Comparison of ENCODE assay signal across 40 cellular contexts in the genomic region with DNA sequence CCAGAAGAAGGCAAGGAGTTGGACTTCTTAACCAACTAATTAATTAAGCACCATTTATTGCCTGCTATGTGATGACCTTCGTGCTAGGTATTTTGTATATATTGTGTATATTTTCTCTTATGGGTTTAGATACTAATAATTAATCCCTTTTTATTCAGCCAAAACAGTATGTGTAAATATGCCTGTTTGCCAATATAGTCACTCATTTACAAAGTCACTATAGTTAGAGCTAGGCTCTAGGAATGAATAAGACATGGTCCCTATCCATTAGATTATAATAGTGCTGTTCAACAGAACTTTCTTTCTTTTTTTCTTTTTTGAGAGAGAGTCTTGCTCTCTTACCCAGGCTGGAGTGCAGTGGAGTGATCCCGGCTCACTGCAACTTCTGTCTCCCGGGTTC. TPM values are rescaled to one million over a fixed set of nuclear protein-coding genes. Genes with fewer than 3 reads are reported as not detected.
"Had no signal": no experiment of that assay in that cellular context is flagged by ENCODE, and none has a peak within 500 bp of the region (broad histone marks: within the 10 kb centered on the region; RNA-seq: fewer than 3 reads in every experiment).

No MANE protein-coding gene starts in this region.

- H3K9me3 ChIP-seq: adrenal gland, ascending aorta, body of pancreas, breast epithelium had no signal

- FAIRE-seq: astrocyte, bronchial epithelial cell had no signal

- H3K27me3 Mint-ChIP-seq: activated naive CD4-positive, alpha-beta T cell treated with anti-CD3 and anti-CD28 coated beads, Interleukin-2, amount 10 ng/mL, durations not matched to agents 7 days and 5 days; activated naive CD8-positive, alpha-beta T cell treated with anti-CD3 and anti-CD28 coated beads, Interleukin-2, amount 10 ng/mL, durations not matched to agents 7 days and 5 days; activated naive CD8-positive, alpha-beta T cell treated with anti-CD3 and anti-CD28 coated beads, Interleukin-2, amount 50 U/mL, for 24 hours; brain had no signal

- H3K27ac ChIP-seq: adrenal gland, body of pancreas, brain microvascular endothelial cell, breast epithelium, cardiac muscle cell had no signal

- H3K36me3 ChIP-seq: adrenal gland, ascending aorta, brain microvascular endothelial cell, breast epithelium, cardiac muscle cell had no signal

- H3K36me3 Mint-ChIP-seq: activated naive CD4-positive, alpha-beta T cell treated with anti-CD3 and anti-CD28 coated beads, Interleukin-2, amount 10 ng/mL, durations not matched to agents 7 days and 5 days; activated naive CD4-positive, alpha-beta T cell treated with anti-CD3 and anti-CD28 coated beads, Interleukin-2, amount 50 U/mL, for 24 hours; activated naive CD4-positive, alpha-beta T cell treated with anti-CD3 and anti-CD28 coated beads, Interleukin-2, amount 50 U/mL, for 72 hours; activated naive CD8-positive, alpha-beta T cell; activated naive CD8-positive, alpha-beta T cell treated with anti-CD3 and anti-CD28 coated beads for 36 hours; activated naive CD8-positive, alpha-beta T cell treated with anti-CD3 and anti-CD28 coated beads, Interleukin-2, amount 10 ng/mL, durations not matched to agents 7 days and 5 days had no signal

- H3K27me3 ChIP-seq: adrenal gland, ascending aorta, body of pancreas, brain microvascular endothelial cell, breast epithelium, cardiac muscle cell had no signal

- ATAC-seq: activated naive CD4-positive, alpha-beta T cell treated with anti-CD3 and anti-CD28 coated beads, Interleukin-2, amount 50 U/mL, for 72 hours; activated naive CD8-positive, alpha-beta T cell treated with anti-CD3 and anti-CD28 coated beads, Interleukin-2, amount 50 U/mL, for 24 hours; activated T-cell treated with anti-CD3 and anti-CD28 coated beads, Interleukin-2, amount 50 U/mL, for 4 hours; activated T-cell treated with anti-CD3 and anti-CD28 coated beads, Interleukin-2, amount 50 U/mL, for 72 hours; activated T-helper 17 cell treated with anti-CD3 and anti-CD28 coated beads, Interleukin-2, amount 50 U/mL, for 72 hours; body of pancreas had no signal

- H3K4me1 Mint-ChIP-seq: activated naive CD4-positive, alpha-beta T cell treated with anti-CD3 and anti-CD28 coated beads, Interleukin-2, amount 10 ng/mL, durations not matched to agents 7 days and 5 days; activated naive CD4-positive, alpha-beta T cell treated with anti-CD3 and anti-CD28 coated beads, Interleukin-2, amount 50 U/mL, for 24 hours; activated naive CD8-positive, alpha-beta T cell treated with anti-CD3 and anti-CD28 coated beads for 36 hours; activated naive CD8-positive, alpha-beta T cell treated with anti-CD3 and anti-CD28 coated beads, Interleukin-2, amount 10 ng/mL, durations not matched to agents 7 days and 5 days; activated naive CD8-positive, alpha-beta T cell treated with anti-CD3 and anti-CD28 coated beads, Interleukin-2, amount 50 U/mL, for 24 hours; activated T-helper 17 cell treated with anti-CD3 and anti-CD28 coated beads, Interleukin-2, amount 50 U/mL, for 72 hours; central memory CD8-positive, alpha-beta T cell had no signal

- H3K4me3 ChIP-seq: adrenal gland, ascending aorta, body of pancreas, breast epithelium, cardiac muscle cell had no signal

- H3K4me1 ChIP-seq: adrenal gland, body of pancreas, breast epithelium had no signal

- DNase-seq: activated effector memory CD4-positive, alpha-beta T cell treated with anti-CD3 and anti-CD28 coated beads, Interleukin-2, amount 50 U/mL, for 16 hours; activated effector memory CD4-positive, alpha-beta T cell treated with Interleukin-2 at 50 U/mL for 16 hours; activated gamma-delta T cell; activated gamma-delta T cell treated with Interleukin-2 at 50 U/mL for 16 hours; activated naive CD4-positive, alpha-beta T cell; activated naive CD4-positive, alpha-beta T cell treated with anti-CD3 and anti-CD28 coated beads for 36 hours; activated naive CD4-positive, alpha-beta T cell treated with anti-CD3 and anti-CD28 coated beads, Interleukin-2, amount 10 ng/mL, durations not matched to agents 7 days and 5 days; activated naive CD4-positive, alpha-beta T cell treated with anti-CD3 and anti-CD28 coated beads, Interleukin-2, amount 50 U/mL, for 16 hours; activated naive CD4-positive, alpha-beta T cell treated with Interleukin-2 at 50 U/mL for 16 hours; activated naive CD8-positive, alpha-beta T cell treated with anti-CD3 and anti-CD28 coated beads for 36 hours; activated naive CD8-positive, alpha-beta T cell treated with anti-CD3 and anti-CD28 coated beads, Interleukin-2, amount 10 ng/mL, durations not matched to agents 7 days and 5 days; activated naive CD8-positive, alpha-beta T cell treated with anti-CD3 and anti-CD28 coated beads, Interleukin-2, amount 50 U/mL, for 24 hours; activated T-cell treated with anti-CD3 and anti-CD28 coated beads, Interleukin-2, amount 50 U/mL, for 1 hour; activated T-cell treated with anti-CD3 and anti-CD28 coated beads, Interleukin-2, amount 50 U/mL, for 24 hours; activated T-cell treated with anti-CD3 and anti-CD28 coated beads, Interleukin-2, amount 50 U/mL, for 4 hours; activated T-cell treated with anti-CD3 and anti-CD28 coated beads, Interleukin-2, amount 50 U/mL, for 48 hours; activated T-cell treated with anti-CD3 and anti-CD28 coated beads, Interleukin-2, amount 50 U/mL, for 72 hours; adrenal gland; amniotic stem cell; amygdala; anterior cingulate cortex; aorta; body of pancreas; brain microvascular endothelial cell; caudate nucleus; central memory CD4-positive, alpha-beta T cell; cerebellar nuclear complex had no signal

- H3K4me3 Mint-ChIP-seq: activated naive CD4-positive, alpha-beta T cell treated with anti-CD3 and anti-CD28 coated beads for 36 hours; activated naive CD4-positive, alpha-beta T cell treated with anti-CD3 and anti-CD28 coated beads, Interleukin-2, amount 10 ng/mL, durations not matched to agents 7 days and 5 days; activated naive CD4-positive, alpha-beta T cell treated with anti-CD3 and anti-CD28 coated beads, Interleukin-2, amount 50 U/mL, for 24 hours; activated naive CD8-positive, alpha-beta T cell; activated naive CD8-positive, alpha-beta T cell treated with anti-CD3 and anti-CD28 coated beads for 36 hours; activated naive CD8-positive, alpha-beta T cell treated with anti-CD3 and anti-CD28 coated beads, Interleukin-2, amount 10 ng/mL, durations not matched to agents 7 days and 5 days; activated naive CD8-positive, alpha-beta T cell treated with anti-CD3 and anti-CD28 coated beads, Interleukin-2, amount 50 U/mL, for 24 hours; activated T-cell treated with anti-CD3 and anti-CD28 coated beads, Interleukin-2, amount 50 U/mL, for 24 hours; activated T-cell treated with anti-CD3 and anti-CD28 coated beads, Interleukin-2, amount 50 U/mL, for 4 hours; activated T-cell treated with anti-CD3 and anti-CD28 coated beads, Interleukin-2, amount 50 U/mL, for 72 hours; activated T-helper 1 cell treated with anti-CD3 and anti-CD28 coated beads, Interleukin-12 subunit alpha, Interleukin-12 subunit beta, Interleukin-2, Interleukin-4 antibody, amounts not matched to agents 30 ng/mL and 10 ng/mL and 1 ng/mL, durations not matched to agents 14 hours and 24 hours and 36 hours; activated T-helper 17 cell treated with anti-CD3 and anti-CD28 coated beads, Interleukin-2, amount 50 U/mL, for 72 hours; brain; central memory CD8-positive, alpha-beta T cell had no signal

- H3K9me3 Mint-ChIP-seq: activated naive CD4-positive, alpha-beta T cell treated with anti-CD3 and anti-CD28 coated beads for 36 hours; activated naive CD4-positive, alpha-beta T cell treated with anti-CD3 and anti-CD28 coated beads, Interleukin-2, amount 10 ng/mL, durations not matched to agents 7 days and 5 days; activated naive CD4-positive, alpha-beta T cell treated with anti-CD3 and anti-CD28 coated beads, Interleukin-2, amount 50 U/mL, for 24 hours; activated naive CD4-positive, alpha-beta T cell treated with anti-CD3 and anti-CD28 coated beads, Interleukin-2, amount 50 U/mL, for 72 hours; activated naive CD8-positive, alpha-beta T cell treated with anti-CD3 and anti-CD28 coated beads for 36 hours; activated naive CD8-positive, alpha-beta T cell treated with anti-CD3 and anti-CD28 coated beads, Interleukin-2, amount 10 ng/mL, durations not matched to agents 7 days and 5 days; activated naive CD8-positive, alpha-beta T cell treated with anti-CD3 and anti-CD28 coated beads, Interleukin-2, amount 50 U/mL, for 24 hours; activated T-cell treated with anti-CD3 and anti-CD28 coated beads, Interleukin-2, amount 50 U/mL, for 24 hours; activated T-cell treated with anti-CD3 and anti-CD28 coated beads, Interleukin-2, amount 50 U/mL, for 4 hours; activated T-cell treated with anti-CD3 and anti-CD28 coated beads, Interleukin-2, amount 50 U/mL, for 72 hours; activated T-helper 1 cell treated with anti-CD3 and anti-CD28 coated beads, Interleukin-12 subunit alpha, Interleukin-12 subunit beta, Interleukin-2, Interleukin-4 antibody, amounts not matched to agents 30 ng/mL and 10 ng/mL and 1 ng/mL, durations not matched to agents 14 hours and 24 hours and 36 hours; activated T-helper 17 cell treated with anti-CD3 and anti-CD28 coated beads, Interleukin-2, amount 50 U/mL, for 72 hours; activated T-helper 2 cell treated with anti-CD3 and anti-CD28 coated beads, Interferon-gamma antibody, Interleukin-2, Interleukin-4, amounts not matched to agents 10 μg/mL and 5 μg/mL and 100 μg/mL, durations not matched to agents 14 hours and 24 hours and 36 hours; central memory CD8-positive, alpha-beta T cell had no signal

- H3K27ac Mint-ChIP-seq: activated naive CD4-positive, alpha-beta T cell treated with anti-CD3 and anti-CD28 coated beads for 36 hours; activated naive CD4-positive, alpha-beta T cell treated with anti-CD3 and anti-CD28 coated beads, Interleukin-2, amount 10 ng/mL, durations not matched to agents 7 days and 5 days; activated naive CD4-positive, alpha-beta T cell treated with anti-CD3 and anti-CD28 coated beads, Interleukin-2, amount 50 U/mL, for 24 hours; activated naive CD4-positive, alpha-beta T cell treated with anti-CD3 and anti-CD28 coated beads, Interleukin-2, amount 50 U/mL, for 72 hours; activated naive CD8-positive, alpha-beta T cell; activated naive CD8-positive, alpha-beta T cell treated with anti-CD3 and anti-CD28 coated beads for 36 hours; activated naive CD8-positive, alpha-beta T cell treated with anti-CD3 and anti-CD28 coated beads, Interleukin-2, amount 10 ng/mL, durations not matched to agents 7 days and 5 days; activated naive CD8-positive, alpha-beta T cell treated with anti-CD3 and anti-CD28 coated beads, Interleukin-2, amount 50 U/mL, for 24 hours; activated T-cell treated with anti-CD3 and anti-CD28 coated beads, Interleukin-2, amount 50 U/mL, for 24 hours; activated T-cell treated with anti-CD3 and anti-CD28 coated beads, Interleukin-2, amount 50 U/mL, for 72 hours; activated T-helper 1 cell treated with anti-CD3 and anti-CD28 coated beads, Interleukin-12 subunit alpha, Interleukin-12 subunit beta, Interleukin-2, Interleukin-4 antibody, amounts not matched to agents 30 ng/mL and 10 ng/mL and 1 ng/mL, durations not matched to agents 14 hours and 24 hours and 36 hours; activated T-helper 17 cell treated with anti-CD3 and anti-CD28 coated beads, Interleukin-2, amount 50 U/mL, for 72 hours; activated T-helper 2 cell treated with anti-CD3 and anti-CD28 coated beads, Interferon-gamma antibody, Interleukin-2, Interleukin-4, amounts not matched to agents 10 μg/mL and 5 μg/mL and 100 μg/mL, durations not matched to agents 14 hours and 24 hours and 36 hours; brain had no signal

RNA-seq across cellular contexts. Expression of a gene that starts 51.4 kb away (rescaled TPM):
- total RNA-seq: activated naive CD4-positive, alpha-beta T cell treated with anti-CD3 and anti-CD28 coated beads for 36 hours; activated naive CD4-positive, alpha-beta T cell treated with anti-CD3 and anti-CD28 coated beads, Interleukin-2, amount 50 U/mL, for 72 hours; activated naive CD8-positive, alpha-beta T cell treated with anti-CD3 and anti-CD28 coated beads for 36 hours; activated naive CD8-positive, alpha-beta T cell treated with anti-CD3 and anti-CD28 coated beads, Interleukin-2, amount 10 ng/mL, durations not matched to agents 7 days and 5 days; activated T-cell treated with anti-CD3 and anti-CD28 coated beads, Interleukin-2, amount 50 U/mL, for 72 hours; activated T-helper 1 cell treated with anti-CD3 and anti-CD28 coated beads, Interleukin-12 subunit alpha, Interleukin-12 subunit beta, Interleukin-2, Interleukin-4 antibody, amounts not matched to agents 30 ng/mL and 10 ng/mL and 1 ng/mL, durations not matched to agents 14 hours and 24 hours and 36 hours; activated T-helper 17 cell treated with anti-CD3 and anti-CD28 coated beads, Interleukin-2, amount 50 U/mL, for 72 hours; activated T-helper 2 cell treated with anti-CD3 and anti-CD28 coated beads, Interferon-gamma antibody, Interleukin-2, Interleukin-4, amounts not matched to agents 10 μg/mL and 5 μg/mL and 100 μg/mL, durations not matched to agents 14 hours and 24 hours and 36 hours had no signal
